ENCODE assay signal across 8 cellular contexts in genomic region chr16:20740901-20741491, GRCh38. TPM values are rescaled to one million over a fixed set of nuclear protein-coding genes. Genes with fewer than 3 reads are reported as not detected.
A peak's percentile ranks its signal among the peaks of the same experiment; 100 is the strongest.
DNase-seq lines count a peak whose midpoint lies in the region; ATAC-seq, FAIRE-seq and TF ChIP-seq lines count a peak whose summit lies in the region.

No MANE protein-coding gene starts in this region.

- no peaks in the 10 kb centered on the region for H3K27me3 ChIP-seq in CD8-positive, alpha-beta T cell (ENCODE audit: insufficient read depth, low read length)
- H3K27me3 ChIP-seq in H1 (replicated peaks in 1 of 4; ENCODE audit: control insufficient read depth in 3 of 4, extremely low read depth in 1 of 4, insufficient read depth in 3 of 4, low read length in 3 of 4) (no peaks in the 10 kb centered on the region), mesendoderm (ENCODE audit: insufficient read depth, low read length, poor library complexity) (no peaks in the 10 kb centered on the region)

- CTCF ChIA-PET in CD8-positive, alpha-beta T cell (lab: Charles Lee), result interaction anchor here (0.9 to 1.5 kb wide), 2 partner anchors 133 to 1186 kb away, joined by 3 to 4 read pairs; partner anchors contain the start of gene VPS35L
- CTCF ChIA-PET in H1 (lab: Charles Lee; ENCODE audit: partially characterized antibody), result interaction anchor here (0.7 to 1.0 kb wide), 2 partner anchors 10 to 16 kb away, joined by 3 read pairs; no protein-coding TSS in a partner anchor

- no peak overlapping the region for H4K8ac ChIP-seq in H1 (ENCODE audit: extremely low read depth, insufficient read depth, low read length)
- H4K8ac ChIP-seq in mesendoderm (ENCODE audit: low read depth, low read length), result no peak overlapping the region

- no peaks in the 10 kb centered on the region for H3K9me3 Mint-ChIP-seq in CD8-positive, alpha-beta T cell

- H3K79me2 ChIP-seq in H1 (ENCODE audit: control insufficient read depth in 1 of 2, insufficient read depth in 2 of 2, low read length in 2 of 2) (peaks cover 7 to 29% of the 10 kb centered on the region in 2 experiments), mesendoderm (ENCODE audit: control insufficient read depth, insufficient read depth, low read length) (peaks cover 19% of the 10 kb centered on the region)

- POLR2A ChIA-PET in CD8-positive, alpha-beta T cell (lab: Charles Lee), result interaction anchor here (0.7 to 1.4 kb wide), 2 partner anchors 10 to 23 kb away, joined by 3 to 4 read pairs; partner anchors contain the start of gene ACSM3
- POLR2A ChIA-PET in H1 (lab: Charles Lee; ENCODE audit: partially characterized antibody), result interaction anchor here (0.8 to 3.2 kb wide), 4 partner anchors 10 to 66 kb away, joined by 3 to 17 read pairs (median 4); partner anchors contain the start of genes ERI2 and REXO5

- intact Hi-C loops in CD8-positive, alpha-beta T cell (cut with DNase I, micrococcal nuclease), result loop anchor here (1.0 to 10.0 kb wide), 13 partner anchors 22 to 1956 kb away; partner anchors contain the start of genes ERI2 (in 2 of the 2), LDAF1 (in 2 of the 2), REXO5 (in 2 of the 2) and ARL6IP1 (in 1 of the 2)

- no peak overlapping the region for H3K14ac ChIP-seq in H1 (ENCODE audit: insufficient read length)

- H4K91ac ChIP-seq in H1 (replicated peaks; ENCODE audit: insufficient read length, low read length), result no peak overlapping the region

- H2BK12ac ChIP-seq in H1 (ENCODE audit: low read depth, low read length), result no peak overlapping the region

- H2AFZ ChIP-seq in H1 (ENCODE audit: low read length), result no peak overlapping the region

- peak; percentile 83 for ATAC-seq in CD8-positive, alpha-beta T cell
- ATAC-seq in GM19463 (IDR thresholded peaks at IDR 0.05; ENCODE audit: unreplicated experiment), result peak; percentile 78
- peak; percentile 32 for ATAC-seq in HG03575 (IDR thresholded peaks at IDR 0.05; ENCODE audit: extremely low read depth, insufficient number of reproducible peaks, low FRiP score, unreplicated experiment)

- no peaks in the 10 kb centered on the region for H3K27me3 Mint-ChIP-seq in CD8-positive, alpha-beta T cell (ENCODE audit: low read depth)

- no peak for TF ChIP-seq EP300 in H1 (IDR thresholded peaks at IDR 0.05; ENCODE audit: borderline replicate concordance in 1 of 2, low read depth in 2 of 2, low read length in 2 of 2)

- H3K4ac ChIP-seq in H1 (replicated peaks; ENCODE audit: insufficient read length, low read depth, low read length) (no peak overlapping the region), mesendoderm (ENCODE audit: low read depth, low read length) (no peak overlapping the region)

- peak overlapping the region; percentile 100 for H3K4me3 ChIP-seq in CD8-positive, alpha-beta T cell (ENCODE audit: low read depth, low read length)
- H3K4me3 ChIP-seq in H1 (ENCODE audit: extremely low read depth in 1 of 4, insufficient read depth in 2 of 4, low read depth in 3 of 4, low read length in 4 of 4) (peak overlapping the region; percentile 88 to 95 (median 92)), mesendoderm (ENCODE audit: low read length) (peak overlapping the region; percentile 95)

- H3K23me2 ChIP-seq in H1 (ENCODE audit: low read depth, low read length), result peaks cover 3% of the 10 kb centered on the region; the same call in 1 of the 2 replicates

- FAIRE-seq in H1 (lab: Jason Lieb, UNC), result no peak

- H2BK15ac ChIP-seq in H1 (ENCODE audit: low read length), result no peak overlapping the region
- no peak overlapping the region for H2BK15ac ChIP-seq in mesendoderm (replicated peaks; ENCODE audit: low read depth)

- H2BK5ac ChIP-seq in H1 (ENCODE audit: low read depth, low read length) (peak overlapping the region; percentile 98), mesendoderm (ENCODE audit: low read length) (no peak overlapping the region)

- no peak overlapping the region for H2AK5ac ChIP-seq in H1 (ENCODE audit: low read depth, low read length)
- no peak overlapping the region for H2AK5ac ChIP-seq in mesendoderm (ENCODE audit: low read length)

- H3K23ac ChIP-seq in H1 (ENCODE audit: insufficient read length) (no peak overlapping the region), mesendoderm (ENCODE audit: low read length) (no peak overlapping the region)

- H2BK20ac ChIP-seq in H1 (ENCODE audit: low read length), result no peak overlapping the region

- TF ChIP-seq CTCF in CD8-positive, alpha-beta T cell (IDR thresholded peaks at IDR 0.05), result no peak
- no peak for TF ChIP-seq CTCF in H1 (IDR thresholded peaks at IDR 0.05; ENCODE audit: control extremely low read depth in 1 of 3, insufficient read depth in 1 of 3, low read depth in 1 of 3, low read length in 3 of 3)

- H4K5ac ChIP-seq in H1 (ENCODE audit: insufficient read length, low read depth, low read length) (no peak overlapping the region), mesendoderm (ENCODE audit: low read length) (no peak overlapping the region)

- H3K56ac ChIP-seq in H1 (replicated peaks; ENCODE audit: insufficient read length, low read depth, low read length) (no peak overlapping the region), mesendoderm (ENCODE audit: low read length) (peak overlapping the region; percentile 91)

- H3K4me2 ChIP-seq in H1 (ENCODE audit: insufficient read depth in 1 of 2, low read depth in 2 of 2, low read length in 2 of 2) (peak overlapping the region; percentile 76 to 91), mesendoderm (ENCODE audit: low read length) (peak overlapping the region; percentile 79)

- no peaks in the 10 kb centered on the region for H3K9me3 ChIP-seq in CD8-positive, alpha-beta T cell (ENCODE audit: low read length)
- peaks cover 0 to 3% of the 10 kb centered on the region in 2 experiments; a peak in 1 of 4 replicates for H3K9me3 ChIP-seq in H1 (ENCODE audit: insufficient read depth in 2 of 2, low read depth in 1 of 2, low read length in 1 of 2)

- 7% methylated on average over 25 of the region's 34 CpGs; no CpG with 5 or more reads in 1 of the 2 experiments for WGBS in H1 (ENCODE audit: extremely low coverage in 1 of 2, insufficient coverage in 1 of 2, insufficient read length in 1 of 2, insufficient replicate concordance in 2 of 2, low coverage in 1 of 2, low lambda C conversion rate in 2 of 2, missing lambda C conversion rate in 1 of 2), 2 experiments
- WGBS in mesendoderm (ENCODE audit: extremely low coverage, insufficient coverage, low lambda C conversion rate), result no CpG with 5 or more reads among the region's 34 CpGs

- H3K27ac ChIP-seq in CD8-positive, alpha-beta T cell (ENCODE audit: low read depth, low read length), result peak overlapping the region; percentile 100
- no peak overlapping the region for H3K27ac ChIP-seq in H1 (ENCODE audit: low read depth, low read length)
- no peak overlapping the region for H3K27ac ChIP-seq in mesendoderm (ENCODE audit: low read depth, low read length)

- no peak for TF ChIP-seq RAD21 in H1 (IDR thresholded peaks at IDR 0.05 in 1 of 2, conservative IDR thresholded peaks at IDR 0.05 in 1 of 2; ENCODE audit: low read depth in 2 of 2, low read length in 2 of 2)

- H3K27ac Mint-ChIP-seq in CD8-positive, alpha-beta T cell, result peak overlapping the region; percentile 99

- H4K20me1 ChIP-seq in H1 (replicated peaks in 1 of 2; ENCODE audit: control insufficient read depth in 1 of 2, insufficient read depth in 2 of 2, low read length in 2 of 2), result peaks cover 2 to 12% of the 10 kb centered on the region in 2 experiments

- H3K36me3 ChIP-seq in CD8-positive, alpha-beta T cell (ENCODE audit: insufficient read depth, low read length), result peaks cover 28% of the 10 kb centered on the region
- H3K36me3 ChIP-seq in H1 (ENCODE audit: control insufficient read depth in 2 of 4, insufficient read depth in 4 of 4, low read length in 3 of 4) (peaks cover 12 to 28% (median 19%) of the 10 kb centered on the region in 4 experiments; a peak in 7 of 8 replicates), mesendoderm (ENCODE audit: control insufficient read depth, insufficient read depth, low read length) (peaks cover 9% of the 10 kb centered on the region)

- no peak overlapping the region for H2BK120ac ChIP-seq in H1 (replicated peaks; ENCODE audit: low read depth, low read length)
- no peak overlapping the region for H2BK120ac ChIP-seq in mesendoderm (ENCODE audit: low read depth, low read length)

- peak overlapping the region; percentile 98 for H3K4me3 Mint-ChIP-seq in CD8-positive, alpha-beta T cell

- peaks cover 36% of the 10 kb centered on the region for H3K36me3 Mint-ChIP-seq in CD8-positive, alpha-beta T cell

- no peak for TF ChIP-seq POLR2A in H1 (IDR thresholded peaks at IDR 0.05; ENCODE audit: control extremely low read depth in 1 of 2, low read depth in 2 of 2, low read length in 2 of 2)

- peak; percentile 79 to 93 (median 90) for DNase-seq in CD8-positive, alpha-beta T cell
- DNase-seq in NK-92 (lab: John Stamatoyannopoulos, UW; ENCODE audit: unreplicated experiment) (peak; percentile 15), H1 (ENCODE audit: low read depth in 1 of 2, low spot score in 2 of 2) (peak; percentile 31 to 88), mesendoderm (peak; percentile 82)
- peak; percentile 57 to 75 (median 74) for DNase-seq in activated CD8-positive, alpha-beta memory T cell treated with anti-CD3 and anti-CD28 coated beads for 48 hours (ENCODE audit: low read depth in 2 of 3, low spot score in 2 of 3)
- DNase-seq in stimulated activated CD8-positive, alpha-beta memory T cell treated with anti-CD3 and anti-CD28 coated beads, Interleukin-12 subunit alpha, Interleukin-12 subunit beta, amount 100 ng/mL, for 4 hours (ENCODE audit: low read depth), result peak; percentile 84

- H3K4me1 Mint-ChIP-seq in CD8-positive, alpha-beta T cell (ENCODE audit: low read depth), result peaks cover 26% of the 10 kb centered on the region

- H3K18ac ChIP-seq in H1 (ENCODE audit: extremely low read depth, low read length) (no peak overlapping the region), mesendoderm (ENCODE audit: low read length) (no peak overlapping the region)

- H3K79me1 ChIP-seq in H1 (ENCODE audit: low read depth, low read length) (peaks cover 3% of the 10 kb centered on the region), mesendoderm (ENCODE audit: low read length) (peaks cover 12% of the 10 kb centered on the region)

- H3K9ac ChIP-seq in H1 (replicated peaks in 1 of 4; ENCODE audit: extremely low read depth in 1 of 4, low read depth in 3 of 4, low read length in 3 of 4), result peak overlapping the region; percentile 52 to 93 (median 90)
- peak overlapping the region; percentile 90 for H3K9ac ChIP-seq in mesendoderm (ENCODE audit: low read length)

- peaks cover 27% of the 10 kb centered on the region for H3K4me1 ChIP-seq in CD8-positive, alpha-beta T cell (ENCODE audit: insufficient read depth, low read length)
- no peaks in the 10 kb centered on the region; a peak in 2 of 7 replicates for H3K4me1 ChIP-seq in H1 (replicated peaks in 1 of 4; ENCODE audit: control insufficient read depth in 3 of 4, insufficient read depth in 4 of 4, low read length in 3 of 4)
- peaks cover 2% of the 10 kb centered on the region for H3K4me1 ChIP-seq in mesendoderm (ENCODE audit: control insufficient read depth, low read depth, low read length)

RNA-seq across cellular contexts. Expression of gene THUMPD1, which starts 0.6 kb away (rescaled TPM):
- total RNA-seq in CD8-positive, alpha-beta T cell, result 100 to 1,000 TPM; 105 to 109 TPM
- 46.9 and 49.4 TPM in 2 replicates for total RNA-seq in H1 (2021; fragmentation: NEBNext Ultra II Directional; extraction: Animal tissue kit (Norgen Biotek cat#: 25700))
- 31.6 and 51.3 TPM in 2 replicates for polyA plus RNA-seq in H1 (2011; rRNA removed)
- polyA plus RNA-seq in H1 (2011; cell fraction: cytosol; rRNA removed), result 37.1 TPM
- polyA plus RNA-seq in H1 (2011; cell fraction: nucleus; rRNA removed), result 41.2 TPM
- 22.6 to 33.6 TPM (median 27.5 TPM) in 4 replicates for polyA plus RNA-seq in H1 (2012, experiment 1 of 2)
- 2.3 TPM for polyA plus RNA-seq in H1 (2012, experiment 2 of 2)
- 42.2 TPM for polyA plus RNA-seq in H1 (2013, experiment 1 of 2)
- polyA plus RNA-seq in H1 (2013, experiment 2 of 2), result 37.4 TPM
- 38.8 and 57.4 TPM in 2 replicates for polyA minus RNA-seq in H1 (2011; rRNA and poly(A)+ RNA removed)
- polyA minus RNA-seq in H1 (2011; cell fraction: cytosol; rRNA and poly(A)+ RNA removed), result 45.5 TPM
- polyA minus RNA-seq in H1 (2011; cell fraction: nucleus; rRNA and poly(A)+ RNA removed), result 123 TPM
- polyA plus RNA-seq in mesendoderm (2013, experiment 1 of 2), result 44.9 TPM
- polyA plus RNA-seq in mesendoderm (2013, experiment 2 of 2), result 43.9 TPM

RNA-seq across cellular contexts. Expression of gene ACSM3, which starts 22.8 kb away (rescaled TPM):
- total RNA-seq in CD8-positive, alpha-beta T cell, result 1 to 10 TPM; 5.4 to 6.6 TPM
- 3.3 and 6.2 TPM in 2 replicates for total RNA-seq in H1 (2021; fragmentation: NEBNext Ultra II Directional; extraction: Animal tissue kit (Norgen Biotek cat#: 25700))
- 4.9 and 5.7 TPM in 2 replicates for polyA plus RNA-seq in H1 (2011; rRNA removed)
- polyA plus RNA-seq in H1 (2011; cell fraction: cytosol; rRNA removed), result 7.3 TPM
- polyA plus RNA-seq in H1 (2011; cell fraction: nucleus; rRNA removed), result 4.2 TPM
- polyA plus RNA-seq in H1 (2012, experiment 1 of 2), result 5.2 to 7.9 TPM (median 5.5 TPM) in 4 replicates
- polyA plus RNA-seq in H1 (2012, experiment 2 of 2), result 0.93 TPM
- polyA plus RNA-seq in H1 (2013, experiment 1 of 2), result 6.8 TPM
- polyA plus RNA-seq in H1 (2013, experiment 2 of 2), result 6.5 TPM
- polyA minus RNA-seq in H1 (2011; rRNA and poly(A)+ RNA removed), result 4.2 and 4.6 TPM in 2 replicates
- polyA minus RNA-seq in H1 (2011; cell fraction: cytosol; rRNA and poly(A)+ RNA removed), result 3.9 TPM
- 4.7 TPM for polyA minus RNA-seq in H1 (2011; cell fraction: nucleus; rRNA and poly(A)+ RNA removed)
- polyA plus RNA-seq in mesendoderm (2013, experiment 1 of 2), result 2.5 TPM
- 2.6 TPM for polyA plus RNA-seq in mesendoderm (2013, experiment 2 of 2)

RNA-seq across cellular contexts. Expression of gene ACSM1, which starts 43.5 kb away (rescaled TPM):
- under 1 TPM in 1 of 2 experiments, not detected in 1; 0.22 TPM for total RNA-seq in CD8-positive, alpha-beta T cell
- total RNA-seq in H1 (2021; fragmentation: NEBNext Ultra II Directional; extraction: Animal tissue kit (Norgen Biotek cat#: 25700)), result not detected in 2 replicates
- polyA plus RNA-seq in H1 (2011; rRNA removed), result 0.30 and 0.41 TPM in 2 replicates
- polyA plus RNA-seq in H1 (2011; cell fraction: cytosol; rRNA removed), result 0.27 TPM
- polyA plus RNA-seq in H1 (2011; cell fraction: nucleus; rRNA removed), result 0.30 TPM
- polyA plus RNA-seq in H1 (2012, experiment 1 of 2), result 0.21 to 0.45 TPM (median 0.32 TPM) in 4 replicates
- polyA plus RNA-seq in H1 (2012, experiment 2 of 2), result 0.12 TPM
- not detected for polyA plus RNA-seq in H1 (2013, experiment 1 of 2)
- 0.02 TPM for polyA plus RNA-seq in H1 (2013, experiment 2 of 2)
- polyA minus RNA-seq in H1 (2011; rRNA and poly(A)+ RNA removed), result 0.28 and 0.34 TPM in 2 replicates
- 0.59 TPM for polyA minus RNA-seq in H1 (2011; cell fraction: cytosol; rRNA and poly(A)+ RNA removed)
- polyA minus RNA-seq in H1 (2011; cell fraction: nucleus; rRNA and poly(A)+ RNA removed), result 0.80 TPM
- 0.03 TPM for polyA plus RNA-seq in mesendoderm (2013, experiment 1 of 2)
- 0.10 TPM for polyA plus RNA-seq in mesendoderm (2013, experiment 2 of 2)

Comparison
In these comparisons a context has a peak if more than half of its experiments do, and no peak if none do; other contexts are left out.
1. ATAC-seq: peak in every context shown above with its lines; median percentile 83 in CD8-positive, alpha-beta T cell; 78 in GM19463; 32 in HG03575.
2. DNase-seq: peak in every context shown above with its lines; median percentile 90 in CD8-positive, alpha-beta T cell; 84 in stimulated activated CD8-positive, alpha-beta memory T cell treated with anti-CD3 and anti-CD28 coated beads, Interleukin-12 subunit alpha, Interleukin-12 subunit beta, amount 100 ng/mL, for 4 hours; 82 in mesendoderm; 74 in activated CD8-positive, alpha-beta memory T cell treated with anti-CD3 and anti-CD28 coated beads for 48 hours; 60 in H1; 15 in NK-92.